In genomic region chr14:36254020-36254614, GRCh38 we compare ENCODE assay signal across 1 cellular context.
TF ChIP-seq lines count a peak whose summit lies in the region.

No MANE protein-coding gene starts in this region.

TF ChIP-seq in HCT116, 20 proteins besides CTCF, POLR2A, EP300 and RAD21 (continued from another document):
- TF ChIP-seq, protein P1, sequence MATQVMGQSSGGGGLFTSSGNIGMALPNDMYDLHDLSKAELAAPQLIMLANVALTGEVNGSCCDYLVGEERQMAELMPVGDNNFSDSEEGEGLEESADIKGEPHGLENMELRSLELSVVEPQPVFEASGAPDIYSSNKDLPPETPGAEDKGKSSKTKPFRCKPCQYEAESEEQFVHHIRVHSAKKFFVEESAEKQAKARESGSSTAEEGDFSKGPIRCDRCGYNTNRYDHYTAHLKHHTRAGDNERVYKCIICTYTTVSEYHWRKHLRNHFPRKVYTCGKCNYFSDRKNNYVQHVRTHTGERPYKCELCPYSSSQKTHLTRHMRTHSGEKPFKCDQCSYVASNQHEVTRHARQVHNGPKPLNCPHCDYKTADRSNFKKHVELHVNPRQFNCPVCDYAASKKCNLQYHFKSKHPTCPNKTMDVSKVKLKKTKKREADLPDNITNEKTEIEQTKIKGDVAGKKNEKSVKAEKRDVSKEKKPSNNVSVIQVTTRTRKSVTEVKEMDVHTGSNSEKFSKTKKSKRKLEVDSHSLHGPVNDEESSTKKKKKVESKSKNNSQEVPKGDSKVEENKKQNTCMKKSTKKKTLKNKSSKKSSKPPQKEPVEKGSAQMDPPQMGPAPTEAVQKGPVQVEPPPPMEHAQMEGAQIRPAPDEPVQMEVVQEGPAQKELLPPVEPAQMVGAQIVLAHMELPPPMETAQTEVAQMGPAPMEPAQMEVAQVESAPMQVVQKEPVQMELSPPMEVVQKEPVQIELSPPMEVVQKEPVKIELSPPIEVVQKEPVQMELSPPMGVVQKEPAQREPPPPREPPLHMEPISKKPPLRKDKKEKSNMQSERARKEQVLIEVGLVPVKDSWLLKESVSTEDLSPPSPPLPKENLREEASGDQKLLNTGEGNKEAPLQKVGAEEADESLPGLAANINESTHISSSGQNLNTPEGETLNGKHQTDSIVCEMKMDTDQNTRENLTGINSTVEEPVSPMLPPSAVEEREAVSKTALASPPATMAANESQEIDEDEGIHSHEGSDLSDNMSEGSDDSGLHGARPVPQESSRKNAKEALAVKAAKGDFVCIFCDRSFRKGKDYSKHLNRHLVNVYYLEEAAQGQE (IDR thresholded peaks at IDR 0.05; ENCODE audit: low read depth), result no peak
- TF ChIP-seq ZNF274 (IDR thresholded peaks at IDR 0.05; ENCODE audit: low read depth, low read length) (no peak), JUND (IDR thresholded peaks at IDR 0.05) (no peak)
